8 cellular contexts compared by ENCODE assay signal in genomic region chr4:108650212-108651067, GRCh38. TPM values are rescaled to one million over a fixed set of nuclear protein-coding genes. Genes with fewer than 3 reads are reported as not detected.
A peak's percentile ranks its signal among the peaks of the same experiment; 100 is the strongest.
DNase-seq lines count a peak whose midpoint lies in the region; ATAC-seq and TF ChIP-seq lines count a peak whose summit lies in the region.

Gene OSTC (plus strand): TSS chr4:108650599. CDS start chr4:108650656, 57 bp downstream.

- peak; percentile 92 for DNase-seq in CD14-positive monocyte (ENCODE audit: low spot score)
- DNase-seq in NCI-H82 (lab: John Stamatoyannopoulos, UW): peak; percentile 96
- DNase-seq in activated CD4-positive, alpha-beta T cell treated with anti-CD3 and anti-CD28 coated beads, Interleukin-2, amount 50 U/mL, for 48 hours: peak; percentile 93 to 95
- DNase-seq in dermis blood vessel endothelial cell: peak; percentile 98
- DNase-seq in left lung: peak; percentile 95 to 96
- peak; percentile 89 for DNase-seq in stimulated activated CD4-positive, alpha-beta T cell treated with anti-CD3 and anti-CD28 coated beads, Interleukin-2, amount 100 ng/mL, for 48 hours

- H3K27me3 ChIP-seq in left lung: no peaks in the 10 kb centered on the region

- TF ChIP-seq CTCF in CD14-positive monocyte (IDR thresholded peaks at IDR 0.05) (no peak), left lung (IDR thresholded peaks at IDR 0.05) (no peak)

- H3K36me3 Mint-ChIP-seq in CD14-positive monocyte: peaks cover 4 to 7% of the 10 kb centered on the region in 2 donors

- no peaks in the 10 kb centered on the region for H3K9me3 ChIP-seq in left lung

- peak within 1 kb of the TSS; percentile 68 to 82 for H3K4me3 ChIP-seq in left lung

- no peaks in the 10 kb centered on the region for H3K9me3 Mint-ChIP-seq in CD14-positive monocyte

- peaks cover 11 to 29% of the 10 kb centered on the region in 2 donors for H3K4me1 ChIP-seq in left lung

- peak within 1 kb of the TSS; percentile 93 to 98 (median 98) for H3K27ac Mint-ChIP-seq in CD14-positive monocyte

- H3K4me3 Mint-ChIP-seq in CD14-positive monocyte: peak within 1 kb of the TSS; percentile 96 to 98

- peaks cover 0 to 2% of the 10 kb centered on the region in 2 donors for H3K36me3 ChIP-seq in left lung

- ATAC-seq in GM19397 (IDR thresholded peaks at IDR 0.05; ENCODE audit: unreplicated experiment) (peak; percentile 91), HG03571 (IDR thresholded peaks at IDR 0.05; ENCODE audit: unreplicated experiment) (peak; percentile 94), left lung (peak; percentile 97)

- H3K27me3 Mint-ChIP-seq in CD14-positive monocyte (ENCODE audit: low read depth in 3 of 3): no peaks in the 10 kb centered on the region

- intact Hi-C loops in CD14-positive monocyte (cut with micrococcal nuclease): loop anchor here (2.0 kb wide), 1 partner anchor 30 kb away; the partner anchor contains the start of gene RPL34 (in 2 of the 2)
- intact Hi-C loops in left lung (cut with DNase I): no loop called here

- H3K27ac ChIP-seq in left lung: peak within 1 kb of the TSS; percentile 72 to 82

- peaks cover 26% of the 10 kb centered on the region for H3K4me1 Mint-ChIP-seq in CD14-positive monocyte

RNA-seq across cellular contexts. Expression of gene OSTC, which starts in this region (rescaled TPM):
- polyA plus RNA-seq in CD14-positive monocyte: 100 to 1,000 TPM; 149 to 156 TPM
- total RNA-seq in dermis blood vessel endothelial cell (205 and 289 TPM in 2 replicates), left lung (100 to 1,000 TPM; 133 to 139 TPM)

Comparison
In these comparisons a context has a peak if more than half of its experiments do, and no peak if none do; other contexts are left out.
1. Peak in every context shown above with its lines: DNase-seq, ATAC-seq, H3K4me3 ChIP-seq and H3K27ac ChIP-seq.
2. intact Hi-C loops: an anchor here in CD14-positive monocyte (2.0 kb wide); none called in left lung.